Comparison of ENCODE assay signal across 16 cellular contexts in genomic region chr1:33836911-33837310, GRCh38. TPM values are rescaled to one million over a fixed set of nuclear protein-coding genes. Genes with fewer than 3 reads are reported as not detected.
DNase-seq lines count a peak whose midpoint lies in the region; TF ChIP-seq lines count a peak whose summit lies in the region.
"Had no signal": no experiment of that assay in that cellular context is flagged by ENCODE, and none has a peak within 500 bp of the region (broad histone marks: within the 10 kb centered on the region; RNA-seq: fewer than 3 reads in every experiment).

No MANE protein-coding gene starts in this region.

- H3K4me3 ChIP-seq in fibroblast of the aortic adventitia (ENCODE audit: low read depth, low read length) (no peak overlapping the region), MG63 (no peak overlapping the region)
- H3K4me3 ChIP-seq: HAP-1 had no signal

- H3K4me2 ChIP-seq in H9 (ENCODE audit: insufficient read depth, insufficient read length, low read length), result no peak overlapping the region

- no CpG with 5 or more reads among the region's 4 CpGs for WGBS in H9 (ENCODE audit: extremely low coverage, insufficient read length, low lambda C conversion rate)

- H4K20me1 ChIP-seq in H9 (ENCODE audit: control insufficient read depth, insufficient read depth, insufficient read length), result no peaks in the 10 kb centered on the region

- H3K27me3 ChIP-seq in MG63 (no peaks in the 10 kb centered on the region), H9 (ENCODE audit: insufficient read depth, low read length) (no peaks in the 10 kb centered on the region)
- H3K27me3 ChIP-seq: BE2C had no signal

- no peak overlapping the region for H2BK5ac ChIP-seq in H9 (ENCODE audit: insufficient read length, low read length)

- no peak overlapping the region for H3K27ac ChIP-seq in H9 (ENCODE audit: insufficient read length, low read depth, low read length)

- H3K9me3 ChIP-seq in MG63, result no peaks in the 10 kb centered on the region
- H3K9me3 ChIP-seq in H9 (ENCODE audit: control insufficient read depth, low read depth, low read length), result peaks cover 10% of the 10 kb centered on the region
- H3K9me3 ChIP-seq: BE2C, HAP-1 had no signal

- no peak overlapping the region for H2BK15ac ChIP-seq in H9 (ENCODE audit: low read depth, low read length)

- H3K36me3 ChIP-seq in MG63, result no peaks in the 10 kb centered on the region
- H3K36me3 ChIP-seq: BE2C, HAP-1 had no signal

- no peak overlapping the region for H3K56ac ChIP-seq in H9 (ENCODE audit: insufficient read length, low read depth, low read length)

- H3K9me3 Mint-ChIP-seq in nephron progenitor cell, result peaks cover 32% of the 10 kb centered on the region
- peaks cover 29 to 35% of the 10 kb centered on the region in 2 experiments for H3K9me3 Mint-ChIP-seq in H9
- H3K9me3 Mint-ChIP-seq: CD8-positive, alpha-beta memory T cell had no signal

- H3K27ac Mint-ChIP-seq in nephron progenitor cell, result peak overlapping the region; percentile 45
- H3K27ac Mint-ChIP-seq in H9, result no peak overlapping the region
- H3K27ac Mint-ChIP-seq: CD4-positive, CD25-positive, alpha-beta regulatory T cell; CD8-positive, alpha-beta memory T cell had no signal

- H2BK120ac ChIP-seq in H9 (ENCODE audit: low read depth, low read length, poor library complexity, severe bottlenecking), result no peak overlapping the region

- no peaks in the 10 kb centered on the region for H3K79me2 ChIP-seq in H9 (ENCODE audit: insufficient read depth, low read length)

- H3K36me3 Mint-ChIP-seq in nephron progenitor cell (ENCODE audit: low read depth) (no peaks in the 10 kb centered on the region), H9 (ENCODE audit: insufficient read depth in 1 of 3, low read depth in 3 of 3) (peaks cover 16 to 35% (median 31%) of the 10 kb centered on the region in 3 experiments)
- H3K36me3 Mint-ChIP-seq: CD4-positive, CD25-positive, alpha-beta regulatory T cell; CD8-positive, alpha-beta memory T cell had no signal

- no peak overlapping the region for H4K91ac ChIP-seq in H9 (ENCODE audit: insufficient read length, low read depth, low read length)

- no peak overlapping the region for H3K23ac ChIP-seq in H9 (ENCODE audit: insufficient read length, low read depth, low read length)

- H3K9ac ChIP-seq in H9 (ENCODE audit: extremely low read depth, insufficient read length, low read length), result no peak overlapping the region

- no peaks in the 10 kb centered on the region for H3K4me1 Mint-ChIP-seq in nephron progenitor cell
- H3K4me1 Mint-ChIP-seq in H9, result no peaks in the 10 kb centered on the region
- H3K4me1 Mint-ChIP-seq: CD4-positive, CD25-positive, alpha-beta regulatory T cell; CD8-positive, alpha-beta memory T cell had no signal

- DNase-seq in RPMI7951 (ENCODE audit: low read depth) (peak; percentile 13), fibroblast of the aortic adventitia (ENCODE audit: low read depth) (peak; percentile 37), nephron progenitor cell (no peak), MG63 (no peak), HUDEP-2 (lab: John Stamatoyannopoulos, UW; ENCODE audit: unreplicated experiment in 76 of 76) (no peak), cerebellar nuclear complex (lab: John Stamatoyannopoulos, UW) (no peak), H9 (no peak)
- DNase-seq: ACHN; BE2C; C1 segment of cervical spinal cord; CD4-positive, CD25-positive, alpha-beta regulatory T cell; CD8-positive, alpha-beta memory T cell; COR-L47 had no signal

- no peaks in the 10 kb centered on the region for H3K4me1 ChIP-seq in H9 (ENCODE audit: insufficient read depth, low read length)
- H3K4me1 ChIP-seq: BE2C, HAP-1 had no signal

- H3K18ac ChIP-seq in H9 (ENCODE audit: insufficient read length, low read depth, low read length), result no peak overlapping the region

- H3T11ph ChIP-seq in H9 (ENCODE audit: low read length), result no peak overlapping the region

- peaks cover 19% of the 10 kb centered on the region for H3K27me3 Mint-ChIP-seq in nephron progenitor cell (ENCODE audit: low read depth, poor library complexity)
- no peaks in the 10 kb centered on the region for H3K27me3 Mint-ChIP-seq in H9 (ENCODE audit: low read depth)

- H3K79me1 ChIP-seq in H9 (ENCODE audit: insufficient read depth, low read depth, low read length, poor library complexity, severe bottlenecking), result no peaks in the 10 kb centered on the region

- H3K4ac ChIP-seq in H9 (ENCODE audit: low read depth, low read length), result no peak overlapping the region

- H3K14ac ChIP-seq in H9 (ENCODE audit: insufficient read depth, low read length), result no peak overlapping the region

- no peak overlapping the region for H4K5ac ChIP-seq in H9 (ENCODE audit: insufficient read length, low read depth, low read length)

- no peak overlapping the region for H2BK12ac ChIP-seq in H9 (ENCODE audit: insufficient read length, low read depth, low read length)

- H2BK20ac ChIP-seq in H9 (ENCODE audit: low read depth, low read length, poor library complexity, severe bottlenecking), result no peak overlapping the region

- H4K8ac ChIP-seq in H9 (replicated peaks; ENCODE audit: insufficient read length, low read depth, low read length), result no peak overlapping the region

- H3K4me3 Mint-ChIP-seq in nephron progenitor cell, result no peak overlapping the region
- no peak overlapping the region for H3K4me3 Mint-ChIP-seq in H9
- H3K4me3 Mint-ChIP-seq: CD4-positive, CD25-positive, alpha-beta regulatory T cell; CD8-positive, alpha-beta memory T cell had no signal

- TF ChIP-seq CTCF in fibroblast of the aortic adventitia (IDR thresholded peaks at IDR 0.05; ENCODE audit: insufficient read depth, low read length) (no peak), nephron progenitor cell (IDR thresholded peaks at IDR 0.05) (no peak), H9 (conservative IDR thresholded peaks at IDR 0.05) (no peak)

- H3K23me2 ChIP-seq in H9 (ENCODE audit: insufficient read length, low read depth, low read length, poor library complexity, severe bottlenecking), result no peaks in the 10 kb centered on the region

- no peak overlapping the region for H2AK5ac ChIP-seq in H9 (ENCODE audit: insufficient read length, low read length)

- H2AFZ ChIP-seq in H9 (ENCODE audit: low read length), result no peak overlapping the region

RNA-seq across cellular contexts. Expression of gene HMGB4, which starts 27.0 kb away (rescaled TPM):
- not detected in 2 replicates for total RNA-seq in RPMI7951 (2014; rRNA removed; shearing (Covaris generic))
- total RNA-seq in fibroblast of the aortic adventitia (ENCODE audit: low replicate concordance), result not detected in 2 replicates
- total RNA-seq in MG63 (2014; rRNA removed; shearing (Covaris generic); ENCODE audit: low replicate concordance), result not detected in 2 replicates
- total RNA-seq in H9 (2021), result not detected in 2 replicates
- total RNA-seq: CD4-positive, CD25-positive, alpha-beta regulatory T cell; CD8-positive, alpha-beta memory T cell; H1; HT-29 had no signal

Comparison
In these comparisons a context has a peak if more than half of its experiments do, and no peak if none do; other contexts are left out.
1. DNase-seq: peak in RPMI7951 (single experiment) and fibroblast of the aortic adventitia (single experiment); none in nephron progenitor cell (single experiment), MG63 (single experiment), HUDEP-2 (0 of 76), cerebellar nuclear complex (0 of 2) and H9 (single experiment).